Comparison of ENCODE assay signal across 1 cellular context in genomic region chr5:16669776-16670175, GRCh38.
TF ChIP-seq lines count a peak whose summit lies in the region.

No MANE protein-coding gene starts in this region.

TF ChIP-seq in endothelial cell of umbilical vein, 7 proteins besides CTCF, POLR2A, EP300 and RAD21:
- TF ChIP-seq POLR2AphosphoS5 (IDR thresholded peaks at IDR 0.05; ENCODE audit: insufficient read depth, low read depth, low read length) = no peak
- TF ChIP-seq MAX (IDR thresholded peaks at IDR 0.05; ENCODE audit: insufficient read depth, insufficient read length) = no peak
- no peak for TF ChIP-seq FOS (IDR thresholded peaks at IDR 0.05; ENCODE audit: borderline replicate concordance, insufficient read depth, low read length)
- no peak for TF ChIP-seq EZH2 (IDR thresholded peaks at IDR 0.05; ENCODE audit: borderline replicate concordance, low read depth, low read length, severe bottlenecking)
- no peak for TF ChIP-seq JUN (IDR thresholded peaks at IDR 0.05; ENCODE audit: borderline replicate concordance, insufficient read depth, insufficient read length, low read depth)
- TF ChIP-seq MYC (IDR thresholded peaks at IDR 0.05; ENCODE audit: low read depth, low read length) = no peak
- no peak for TF ChIP-seq GATA2 (IDR thresholded peaks at IDR 0.05; ENCODE audit: insufficient read depth, insufficient read length, low read depth, low read length)
